In genomic region chr2:25362049-25362563, GRCh38 we compare ENCODE assay signal across 8 cellular contexts. TPM values are rescaled to one million over a fixed set of nuclear protein-coding genes. Genes with fewer than 3 reads are reported as not detected.
DNase-seq lines count a peak whose midpoint lies in the region; ATAC-seq, FAIRE-seq and TF ChIP-seq lines count a peak whose summit lies in the region.

No MANE protein-coding gene starts in this region.

- intact Hi-C loops in heart right ventricle (cut with DNase I) = loop anchor here in 1 of 10 donors (5.0 kb wide), 1 partner anchor 160 kb away; no protein-coding TSS in a partner anchor

- TF ChIP-seq CTCF in heart right ventricle (IDR thresholded peaks at IDR 0.05) = peak; percentile 97 to 100 (median 99)
- peak; percentile 96 for TF ChIP-seq CTCF in progenitor cell of endocrine pancreas (IDR thresholded peaks at IDR 0.05; ENCODE audit: unreplicated experiment)

- H3K9me3 ChIP-seq in adipocyte (ENCODE audit: control insufficient read depth, low read length) (no peaks in the 10 kb centered on the region), heart right ventricle (no peaks in the 10 kb centered on the region)

- peaks cover 39% of the 10 kb centered on the region for H3K27me3 Mint-ChIP-seq in progenitor cell of endocrine pancreas

- H3K4me1 Mint-ChIP-seq in progenitor cell of endocrine pancreas (ENCODE audit: low read depth) = peaks cover 4% of the 10 kb centered on the region

- peaks cover 5% of the 10 kb centered on the region for H3K4me1 ChIP-seq in adipocyte (ENCODE audit: control insufficient read depth, insufficient read depth, low read length)
- H3K4me1 ChIP-seq in heart right ventricle = peaks cover 0 to 18% (median 7%) of the 10 kb centered on the region in 9 donors

- peak overlapping the region; percentile 54 for H3K9ac ChIP-seq in adipocyte (ENCODE audit: low read length)

- H3K4me3 ChIP-seq in adipocyte (ENCODE audit: low read length) = peak overlapping the region; percentile 73
- H3K4me3 ChIP-seq in heart right ventricle = peak overlapping the region in 9 of 10 donors; percentile 4 to 56 (median 33)

- TF ChIP-seq POLR2A in GM12891 (IDR thresholded peaks at IDR 0.05; ENCODE audit: low read depth, low read length) = peak; percentile 94

- H3K27me3 ChIP-seq in adipocyte (replicated peaks; ENCODE audit: control insufficient read depth, insufficient read depth, low read length) = no peaks in the 10 kb centered on the region
- H3K27me3 ChIP-seq in heart right ventricle = no peaks in the 10 kb centered on the region

- H3K27ac ChIP-seq in heart right ventricle = peak overlapping the region in 9 of 10 donors; percentile 32 to 87 (median 71)

- H3K4me3 Mint-ChIP-seq in progenitor cell of endocrine pancreas (ENCODE audit: low read depth) = peak overlapping the region; percentile 2

- no peaks in the 10 kb centered on the region for H3K36me3 Mint-ChIP-seq in progenitor cell of endocrine pancreas (ENCODE audit: insufficient read depth)

- DNase-seq in GM12891 (ENCODE audit: insufficient read length, low spot score) = peak; percentile 87
- DNase-seq in NCI-H1417 (lab: John Stamatoyannopoulos, UW) = peak; percentile 94 to 97 (median 97)
- peak; percentile 94 for DNase-seq in SW480 (ENCODE audit: low spot score)
- peak; percentile 96 for DNase-seq in adipocyte (ENCODE audit: low read depth)
- peak; percentile 91 to 93 for DNase-seq in heart right ventricle
- DNase-seq in progenitor cell of endocrine pancreas (ENCODE audit: low spot score, unreplicated experiment) = peak; percentile 94
- peak; percentile 97 for DNase-seq in ureter (ENCODE audit: low spot score)

- H3K36me3 ChIP-seq in adipocyte (ENCODE audit: control insufficient read depth, insufficient read depth, low read length, severe bottlenecking) = no peaks in the 10 kb centered on the region
- no peaks in the 10 kb centered on the region for H3K36me3 ChIP-seq in heart right ventricle

- H3K9me3 Mint-ChIP-seq in progenitor cell of endocrine pancreas (ENCODE audit: low read depth) = no peaks in the 10 kb centered on the region

- no peak overlapping the region for H3K27ac Mint-ChIP-seq in progenitor cell of endocrine pancreas

- ATAC-seq in HG02759 (IDR thresholded peaks at IDR 0.05; ENCODE audit: unreplicated experiment) (peak; percentile 87), heart right ventricle (peak; percentile 96 to 99 (median 99))

- 1 to 2% methylated on average over 18 of the region's 18 CpGs for WGBS in heart right ventricle, 2 donors

- peak; percentile 93 for FAIRE-seq in GM12891 (lab: Jason Lieb, UNC)

TF ChIP-seq in GM12891, 5 proteins besides CTCF, POLR2A, EP300 and RAD21:
- no peak for TF ChIP-seq PAX5 (IDR thresholded peaks at IDR 0.05; ENCODE audit: insufficient read depth, low read length, severe bottlenecking)
- TF ChIP-seq SPI1 (IDR thresholded peaks at IDR 0.05; ENCODE audit: low read depth, low read length) = no peak
- TF ChIP-seq POU2F2 (IDR thresholded peaks at IDR 0.05; ENCODE audit: low read depth, low read length) = peak; percentile 91
- TF ChIP-seq POLR2AphosphoS5 (IDR thresholded peaks at IDR 0.05; ENCODE audit: low read depth, low read length) = peak; percentile 88
- TF ChIP-seq TAF1 (IDR thresholded peaks at IDR 0.05; ENCODE audit: low read depth, low read length) = peak; percentile 89

RNA-seq across cellular contexts. Expression of gene DNMT3A, which starts 20.4 kb away (rescaled TPM):
- polyA plus RNA-seq in GM12891 (2012; ENCODE audit: low read depth, missing spikeins) = 35.0 TPM
- 10 to 100 TPM; 14.8 to 23.7 (median 19.4) TPM for total RNA-seq in heart right ventricle
- 10 to 100 TPM in 1 of 2 donors, 1 to 10 TPM in 1; 4.7 to 10.3 TPM for polyA plus RNA-seq in heart right ventricle
- 166 and 168 TPM in 2 replicates for total RNA-seq in progenitor cell of endocrine pancreas
- total RNA-seq in ureter = 40.1 TPM

Comparison
In these comparisons a context has a peak if more than half of its experiments do, and no peak if none do; other contexts are left out.
1. Peak in every context shown above with its lines: DNase-seq, ATAC-seq, H3K4me3 ChIP-seq and H3K27ac ChIP-seq.